24 cellular contexts compared by ENCODE assay signal in genomic region chr6:149988550-149989336, GRCh38. TPM values are rescaled to one million over a fixed set of nuclear protein-coding genes. Genes with fewer than 3 reads are reported as not detected.
A peak's percentile ranks its signal among the peaks of the same experiment; 100 is the strongest.
DNase-seq lines count a peak whose midpoint lies in the region; ATAC-seq, FAIRE-seq and TF ChIP-seq lines count a peak whose summit lies in the region.
"Had no signal": no experiment of that assay in that cellular context is flagged by ENCODE, and none has a peak within 500 bp of the region (broad histone marks: within the 10 kb centered on the region; RNA-seq: fewer than 3 reads in every experiment).

No MANE protein-coding gene starts in this region.

- peaks cover 8% of the 10 kb centered on the region for H3K9me3 Mint-ChIP-seq in activated naive CD4-positive, alpha-beta T cell treated with anti-CD3 and anti-CD28 coated beads, Interleukin-2, amount 50 U/mL, for 24 hours
- H3K9me3 Mint-ChIP-seq in activated naive CD4-positive, alpha-beta T cell treated with anti-CD3 and anti-CD28 coated beads for 36 hours, result no peaks in the 10 kb centered on the region
- no peaks in the 10 kb centered on the region for H3K9me3 Mint-ChIP-seq in WTC11

- POLR2A ChIA-PET in WTC11 (lab: Charles Lee) (no interaction called here), HepG2 (lab: Yijun Ruan, JAX) (no interaction called here)

- H3K4me2 ChIP-seq in HepG2 (ENCODE audit: low read depth, low read length), result no peak overlapping the region

- H3K27ac Mint-ChIP-seq in activated naive CD4-positive, alpha-beta T cell treated with anti-CD3 and anti-CD28 coated beads, Interleukin-2, amount 50 U/mL, for 24 hours, result no peak overlapping the region
- H3K27ac Mint-ChIP-seq in activated naive CD4-positive, alpha-beta T cell treated with anti-CD3 and anti-CD28 coated beads for 36 hours, result no peak overlapping the region
- H3K27ac Mint-ChIP-seq in WTC11, result no peak overlapping the region
- H3K27ac Mint-ChIP-seq: activated CD4-positive, alpha-beta memory T cell treated with anti-CD3 and anti-CD28 coated beads, Interleukin-2, amount 10 ng/mL, durations not matched to agents 7 days and 5 days; stimulated activated naive CD8-positive, alpha-beta T cell treated with anti-CD3 and anti-CD28 coated beads, Interleukin-15, amount 100 ng/mL, for 72 hours had no signal

- TF ChIP-seq RAD21 in HepG2 (CRISPR knock-in tag; IDR thresholded peaks at IDR 0.05), result no peak

- WGBS in HepG2 (ENCODE audit: low lambda C conversion rate), result 30% methylated on average over 17 of the region's 17 CpGs

- TF ChIP-seq CTCF in WTC11 (IDR thresholded peaks at IDR 0.05) (no peak), HepG2 (CRISPR knock-in tag; IDR thresholded peaks at IDR 0.05) (no peak), D721Med (IDR thresholded peaks at IDR 0.05; ENCODE audit: insufficient read depth, missing control alignments) (no peak)

- H3K27me3 Mint-ChIP-seq in activated naive CD4-positive, alpha-beta T cell treated with anti-CD3 and anti-CD28 coated beads, Interleukin-2, amount 50 U/mL, for 24 hours, result peaks cover 76% of the 10 kb centered on the region
- H3K27me3 Mint-ChIP-seq in activated naive CD4-positive, alpha-beta T cell treated with anti-CD3 and anti-CD28 coated beads for 36 hours (ENCODE audit: low read depth), result peaks cover 83% of the 10 kb centered on the region
- H3K27me3 Mint-ChIP-seq in WTC11 (ENCODE audit: low read depth), result peaks cover 100% of the 10 kb centered on the region

- H3K27ac ChIP-seq in HepG2 (ENCODE audit: extremely low read length, insufficient read depth, low read length), result no peak overlapping the region
- H3K27ac ChIP-seq: right lobe of liver, RWPE1, upper lobe of left lung had no signal

- no peaks in the 10 kb centered on the region for H4K20me1 ChIP-seq in HepG2 (ENCODE audit: insufficient read depth, low read length)

- H3K36me3 ChIP-seq in HepG2 (replicated peaks in 1 of 2; ENCODE audit: control insufficient read depth in 1 of 2, insufficient read depth in 2 of 2, low read length in 2 of 2), result no peaks in the 10 kb centered on the region
- H3K36me3 ChIP-seq: right lobe of liver, upper lobe of left lung had no signal

- intact Hi-C loops in activated naive CD4-positive, alpha-beta T cell treated with anti-CD3 and anti-CD28 coated beads for 36 hours (cut with micrococcal nuclease), result no loop called here
- intact Hi-C loops in HepG2 (cut with micrococcal nuclease; ENCODE audit: unreplicated experiment), result no loop called here

- no peaks in the 10 kb centered on the region for H3K79me2 ChIP-seq in HepG2 (ENCODE audit: insufficient read depth, low read length)

- DNase-seq in activated naive CD4-positive, alpha-beta T cell treated with anti-CD3 and anti-CD28 coated beads for 36 hours, result no peak
- DNase-seq in WTC11 (ENCODE audit: low spot score) (peak; percentile 72), HepG2 (ENCODE audit: low spot score) (no peak), SKM-1 treated with dmso at 0.1 percent for 144 hours (lab: John Stamatoyannopoulos, UW; ENCODE audit: unreplicated experiment) (no peak), SHP77 (lab: John Stamatoyannopoulos, UW) (no peak), D721Med (ENCODE audit: insufficient read length, low spot score) (no peak), kidney glomerular epithelial cell (lab: John Stamatoyannopoulos, UW) (no peak)
- DNase-seq: activated gamma-delta T cell; anterior cingulate cortex; COR-L47; GOT3; head of caudate nucleus; mesenchymal stem cell; MV-4-11; NCI-H1930; right lobe of liver; stimulated activated naive CD8-positive, alpha-beta T cell treated with anti-CD3 and anti-CD28 coated beads, Interleukin-15, amount 100 ng/mL, for 72 hours; SW 1271; upper lobe of left lung had no signal

- CTCF ChIA-PET in activated naive CD4-positive, alpha-beta T cell treated with anti-CD3 and anti-CD28 coated beads for 36 hours (lab: Charles Lee), result interaction anchor here (0.9 kb wide), 1 partner anchor 33 kb away, joined by 3 read pairs; no protein-coding TSS in a partner anchor
- CTCF ChIA-PET in WTC11 (lab: Charles Lee) (interaction anchor here (1.7 kb wide), 1 partner anchor 28 kb away, joined by 4 read pairs; no protein-coding TSS in a partner anchor), HepG2 (lab: Yijun Ruan, JAX; ENCODE audit: low intra/inter-chr PET ratio, low total read pairs) (no interaction called here)

- H3K36me3 Mint-ChIP-seq in activated naive CD4-positive, alpha-beta T cell treated with anti-CD3 and anti-CD28 coated beads, Interleukin-2, amount 50 U/mL, for 24 hours, result peaks cover 3% of the 10 kb centered on the region
- H3K36me3 Mint-ChIP-seq in activated naive CD4-positive, alpha-beta T cell treated with anti-CD3 and anti-CD28 coated beads for 36 hours (ENCODE audit: low read depth), result peaks cover 2% of the 10 kb centered on the region
- H3K36me3 Mint-ChIP-seq in WTC11, result no peaks in the 10 kb centered on the region

- TF ChIP-seq POLR2A in HepG2 (IDR thresholded peaks at IDR 0.05; ENCODE audit: insufficient read depth in 1 of 2, low read depth in 2 of 2, low read length in 2 of 2), result no peak

- ATAC-seq in WTC11 (peak; percentile 72), HepG2 (no peak)
- ATAC-seq: stimulated activated naive CD8-positive, alpha-beta T cell treated with anti-CD3 and anti-CD28 coated beads, Interleukin-15, amount 100 ng/mL, for 72 hours had no signal

- no TSS peak for BruUV-seq in HepG2 (replicated peaks; lab: Mats Ljungman, UMichigan)

- H3K4me1 Mint-ChIP-seq in activated naive CD4-positive, alpha-beta T cell treated with anti-CD3 and anti-CD28 coated beads, Interleukin-2, amount 50 U/mL, for 24 hours, result peaks cover 24% of the 10 kb centered on the region
- peaks cover 24% of the 10 kb centered on the region for H3K4me1 Mint-ChIP-seq in activated naive CD4-positive, alpha-beta T cell treated with anti-CD3 and anti-CD28 coated beads for 36 hours (ENCODE audit: low read depth)
- H3K4me1 Mint-ChIP-seq in WTC11, result peaks cover 37% of the 10 kb centered on the region

- H3K9me3 ChIP-seq in HepG2 (ENCODE audit: low read length), result no peaks in the 10 kb centered on the region
- H3K9me3 ChIP-seq: right lobe of liver had no signal

- peaks cover 21 to 86% of the 10 kb centered on the region in 2 experiments for H3K27me3 ChIP-seq in HepG2 (ENCODE audit: control insufficient read depth in 1 of 2, insufficient read depth in 2 of 2, low read length in 2 of 2)

- in situ Hi-C loops in HepG2 (cut with HindIII; ENCODE audit: extremely low pct_ligation_motif_present, low pct_unique_long_range_greater_than_20kb), result no loop called here

- 0 out of 2 replicates have a peak, but pooled peaks cover 14% of the 10 kb centered on the region for H3K4me1 ChIP-seq in HepG2 (ENCODE audit: insufficient read depth, low read length)

- no peak overlapping the region for H3K9ac ChIP-seq in HepG2 (ENCODE audit: insufficient read depth, low read depth, low read length)

- no peak for FAIRE-seq in HepG2 (lab: Jason Lieb, UNC)
- no peak for FAIRE-seq in D721Med (lab: Jason Lieb, UNC)
- FAIRE-seq: keratinocyte had no signal

- H3K4me3 Mint-ChIP-seq in activated naive CD4-positive, alpha-beta T cell treated with anti-CD3 and anti-CD28 coated beads, Interleukin-2, amount 50 U/mL, for 24 hours, result peak overlapping the region; percentile 24
- H3K4me3 Mint-ChIP-seq in activated naive CD4-positive, alpha-beta T cell treated with anti-CD3 and anti-CD28 coated beads for 36 hours, result no peak overlapping the region
- H3K4me3 Mint-ChIP-seq in WTC11, result peak overlapping the region; percentile 5

- no peak overlapping the region for H2AFZ ChIP-seq in HepG2 (ENCODE audit: low read length)

- no peak for TF ChIP-seq EP300 in HepG2 (IDR thresholded peaks at IDR 0.05; ENCODE audit: low read depth in 2 of 2, low read length in 2 of 2)
- no peak for TF ChIP-seq EP300 in HepG2 (CRISPR knock-in tag; IDR thresholded peaks at IDR 0.05; ENCODE audit: borderline replicate concordance)

- no peak overlapping the region for H3K4me3 ChIP-seq in HepG2 (replicated peaks in 1 of 3; ENCODE audit: insufficient read depth in 1 of 3, low read depth in 2 of 3, low read length in 3 of 3)
- H3K4me3 ChIP-seq: right lobe of liver, upper lobe of left lung had no signal

RNA-seq across cellular contexts. Expression of gene ULBP1, which starts 25.0 kb away (rescaled TPM):
- total RNA-seq in activated naive CD4-positive, alpha-beta T cell treated with anti-CD3 and anti-CD28 coated beads for 36 hours, result 1 to 10 TPM; 2.6 to 2.8 TPM
- total RNA-seq in WTC11 (2021), result 0.64 to 0.81 TPM (median 0.64 TPM) in 3 replicates
- total RNA-seq in HepG2 (2016; rRNA removed; fragmentation: Illumina TruSeq; extraction: Trizol), result 0.04 TPM in 1 of 2 replicates, not detected in the other
- not detected in 2 replicates for total RNA-seq in HepG2 (2016; cell fraction: cytosol; rRNA removed; fragmentation: Illumina TruSeq; extraction: Trizol; ENCODE audit: low read depth)
- 0.06 TPM in 1 of 2 replicates, not detected in the other for total RNA-seq in HepG2 (2016; cell fraction: insoluble cytoplasmic fraction; rRNA removed; fragmentation: Illumina TruSeq; extraction: Trizol)
- total RNA-seq in HepG2 (2016; cell fraction: membrane; rRNA removed; fragmentation: Illumina TruSeq; extraction: Trizol), result not detected in 2 replicates
- total RNA-seq in HepG2 (2016; cell fraction: nucleus; rRNA removed; fragmentation: Illumina TruSeq; extraction: Trizol), result 0.12 TPM in 1 of 2 replicates, not detected in the other
- 0.08 and 0.09 TPM in 2 replicates for polyA plus RNA-seq in HepG2 (2011; rRNA removed)
- polyA plus RNA-seq in HepG2 (2011; cell fraction: cytosol; rRNA removed), result 0.11 and 0.13 TPM in 2 replicates
- polyA plus RNA-seq in HepG2 (2011; cell fraction: nucleus; rRNA removed), result 0.05 and 0.10 TPM in 2 replicates
- 0.27 and 0.39 TPM in 2 replicates for polyA plus RNA-seq in HepG2 (2012)
- polyA plus RNA-seq in HepG2 (2016; cell fraction: cytosol; fragmentation: Illumina TruSeq; extraction: Trizol; ENCODE audit: low read depth), result not detected in 2 replicates
- 0.09 TPM in 1 of 2 replicates, not detected in the other for polyA plus RNA-seq in HepG2 (2016; cell fraction: insoluble cytoplasmic fraction; fragmentation: Illumina TruSeq; extraction: Trizol; ENCODE audit: low read depth)
- polyA plus RNA-seq in HepG2 (2016; cell fraction: membrane; fragmentation: Illumina TruSeq; extraction: Trizol; ENCODE audit: low read depth), result not detected in 2 replicates
- polyA plus RNA-seq in HepG2 (2016; cell fraction: nucleus; fragmentation: Illumina TruSeq; extraction: Trizol; ENCODE audit: insufficient read depth, low read depth), result 0.16 TPM in 1 of 2 replicates, not detected in the other
- polyA minus RNA-seq in HepG2 (2011; rRNA and poly(A)+ RNA removed; ENCODE audit: low replicate concordance), result 0.06 and 0.21 TPM in 2 replicates
- not detected in 2 replicates for polyA minus RNA-seq in HepG2 (2011; cell fraction: cytosol; rRNA and poly(A)+ RNA removed)
- polyA minus RNA-seq in HepG2 (2011; cell fraction: nucleus; rRNA and poly(A)+ RNA removed), result 0.12 and 0.13 TPM in 2 replicates

RNA-seq across cellular contexts. Expression of gene RAET1L, which starts 36.6 kb away (rescaled TPM):
- not detected for total RNA-seq in activated naive CD4-positive, alpha-beta T cell treated with anti-CD3 and anti-CD28 coated beads for 36 hours
- not detected in 3 replicates for total RNA-seq in WTC11 (2021)
- not detected in 2 replicates for total RNA-seq in HepG2 (2016; rRNA removed; fragmentation: Illumina TruSeq; extraction: Trizol)
- not detected in 2 replicates for total RNA-seq in HepG2 (2016; cell fraction: cytosol; rRNA removed; fragmentation: Illumina TruSeq; extraction: Trizol; ENCODE audit: low read depth)
- total RNA-seq in HepG2 (2016; cell fraction: insoluble cytoplasmic fraction; rRNA removed; fragmentation: Illumina TruSeq; extraction: Trizol), result not detected in 2 replicates
- total RNA-seq in HepG2 (2016; cell fraction: membrane; rRNA removed; fragmentation: Illumina TruSeq; extraction: Trizol), result not detected in 2 replicates
- total RNA-seq in HepG2 (2016; cell fraction: nucleus; rRNA removed; fragmentation: Illumina TruSeq; extraction: Trizol), result not detected in 2 replicates
- not detected in 2 replicates for polyA plus RNA-seq in HepG2 (2011; rRNA removed)
- not detected in 2 replicates for polyA plus RNA-seq in HepG2 (2011; cell fraction: cytosol; rRNA removed)
- not detected in 2 replicates for polyA plus RNA-seq in HepG2 (2011; cell fraction: nucleus; rRNA removed)
- not detected in 2 replicates for polyA plus RNA-seq in HepG2 (2012)
- polyA plus RNA-seq in HepG2 (2016; cell fraction: cytosol; fragmentation: Illumina TruSeq; extraction: Trizol; ENCODE audit: low read depth), result not detected in 2 replicates
- not detected in 2 replicates for polyA plus RNA-seq in HepG2 (2016; cell fraction: insoluble cytoplasmic fraction; fragmentation: Illumina TruSeq; extraction: Trizol; ENCODE audit: low read depth)
- not detected in 2 replicates for polyA plus RNA-seq in HepG2 (2016; cell fraction: membrane; fragmentation: Illumina TruSeq; extraction: Trizol; ENCODE audit: low read depth)
- polyA plus RNA-seq in HepG2 (2016; cell fraction: nucleus; fragmentation: Illumina TruSeq; extraction: Trizol; ENCODE audit: insufficient read depth, low read depth), result not detected in 2 replicates
- 0.26 TPM in 1 of 2 replicates, not detected in the other for polyA minus RNA-seq in HepG2 (2011; rRNA and poly(A)+ RNA removed; ENCODE audit: low replicate concordance)
- polyA minus RNA-seq in HepG2 (2011; cell fraction: cytosol; rRNA and poly(A)+ RNA removed), result not detected in 2 replicates
- not detected in 2 replicates for polyA minus RNA-seq in HepG2 (2011; cell fraction: nucleus; rRNA and poly(A)+ RNA removed)
- total RNA-seq: activated CD4-positive, alpha-beta memory T cell treated with anti-CD3 and anti-CD28 coated beads, Interleukin-2, amount 10 ng/mL, durations not matched to agents 7 days and 5 days; fibroblast of lung; right lobe of liver; upper lobe of left lung had no signal
- polyA plus RNA-seq: fibroblast of lung had no signal

RNA-seq across cellular contexts. Expression of gene ULBP2, which starts 46.9 kb away (rescaled TPM):
- total RNA-seq in activated naive CD4-positive, alpha-beta T cell treated with anti-CD3 and anti-CD28 coated beads for 36 hours, result 1 to 10 TPM in 1 of 2 experiments, under 1 TPM in 1; 0.69 to 1.4 TPM
- 0.13 to 0.23 TPM in 2 of 3 replicates, not detected in the other for total RNA-seq in WTC11 (2021)
- not detected in 2 replicates for total RNA-seq in HepG2 (2016; rRNA removed; fragmentation: Illumina TruSeq; extraction: Trizol)
- not detected in 2 replicates for total RNA-seq in HepG2 (2016; cell fraction: cytosol; rRNA removed; fragmentation: Illumina TruSeq; extraction: Trizol; ENCODE audit: low read depth)
- not detected in 2 replicates for total RNA-seq in HepG2 (2016; cell fraction: insoluble cytoplasmic fraction; rRNA removed; fragmentation: Illumina TruSeq; extraction: Trizol)
- total RNA-seq in HepG2 (2016; cell fraction: membrane; rRNA removed; fragmentation: Illumina TruSeq; extraction: Trizol), result not detected in 2 replicates
- total RNA-seq in HepG2 (2016; cell fraction: nucleus; rRNA removed; fragmentation: Illumina TruSeq; extraction: Trizol), result not detected in 2 replicates
- not detected in 2 replicates for polyA plus RNA-seq in HepG2 (2011; rRNA removed)
- polyA plus RNA-seq in HepG2 (2011; cell fraction: cytosol; rRNA removed), result not detected in 2 replicates
- polyA plus RNA-seq in HepG2 (2011; cell fraction: nucleus; rRNA removed), result not detected in 2 replicates
- polyA plus RNA-seq in HepG2 (2012), result not detected in 2 replicates
- polyA plus RNA-seq in HepG2 (2016; cell fraction: cytosol; fragmentation: Illumina TruSeq; extraction: Trizol; ENCODE audit: low read depth), result not detected in 2 replicates
- not detected in 2 replicates for polyA plus RNA-seq in HepG2 (2016; cell fraction: insoluble cytoplasmic fraction; fragmentation: Illumina TruSeq; extraction: Trizol; ENCODE audit: low read depth)
- polyA plus RNA-seq in HepG2 (2016; cell fraction: membrane; fragmentation: Illumina TruSeq; extraction: Trizol; ENCODE audit: low read depth), result not detected in 2 replicates
- polyA plus RNA-seq in HepG2 (2016; cell fraction: nucleus; fragmentation: Illumina TruSeq; extraction: Trizol; ENCODE audit: insufficient read depth, low read depth), result not detected in 2 replicates
- not detected in 2 replicates for polyA minus RNA-seq in HepG2 (2011; rRNA and poly(A)+ RNA removed; ENCODE audit: low replicate concordance)
- not detected in 2 replicates for polyA minus RNA-seq in HepG2 (2011; cell fraction: cytosol; rRNA and poly(A)+ RNA removed)
- polyA minus RNA-seq in HepG2 (2011; cell fraction: nucleus; rRNA and poly(A)+ RNA removed), result not detected in 2 replicates
